Comparison of ENCODE assay signal across 25 cellular contexts in genomic region chr4:41678086-41678485, GRCh38.
A peak's percentile ranks its signal among the peaks of the same experiment; 100 is the strongest.
DNase-seq lines count a peak whose midpoint lies in the region; ATAC-seq and TF ChIP-seq lines count a peak whose summit lies in the region.
"Had no signal": no experiment of that assay in that cellular context is flagged by ENCODE, and none has a peak within 500 bp of the region (broad histone marks: within the 10 kb centered on the region; RNA-seq: fewer than 3 reads in every experiment).

No MANE protein-coding gene starts in this region.

- no peaks in the 10 kb centered on the region for H3K36me3 Mint-ChIP-seq in T-helper 17 cell (ENCODE audit: low read depth)
- H3K36me3 Mint-ChIP-seq: natural killer cell treated with Interleukin-12 subunit alpha and Interleukin-12 subunit beta and Interleukin-15 and Interleukin-18, amount 100 ng/mL, for 72 hours had no signal

- H3K4me3 ChIP-seq in choroid plexus epithelial cell (ENCODE audit: low read depth, low read length): no peak overlapping the region
- H3K4me3 ChIP-seq in Karpas-422 (ENCODE audit: low read length): no peak overlapping the region
- H3K4me3 ChIP-seq: cardiac muscle cell, mucosa of descending colon, ovary, SJSA1 had no signal

- no peak overlapping the region for H2AFZ ChIP-seq in Karpas-422 (ENCODE audit: low read length)

- TF ChIP-seq CTCF in choroid plexus epithelial cell (conservative IDR thresholded peaks at IDR 0.05; ENCODE audit: low read depth, low read length): no peak

- H3K27ac ChIP-seq in Karpas-422 (ENCODE audit: low read length): no peak overlapping the region
- H3K27ac ChIP-seq: cardiac muscle cell, ovary, SJSA1 had no signal

- DNase-seq in Daoy (ENCODE audit: low read depth): peak; percentile 53
- peak; percentile 23 for DNase-seq in LHCN-M2 (ENCODE audit: low read depth)
- peak; percentile 43 for DNase-seq in choroid plexus epithelial cell (ENCODE audit: low read depth)
- peak; percentile 89 for DNase-seq in iris pigment epithelial cell (ENCODE audit: low read depth)
- DNase-seq in Karpas-422: no peak
- DNase-seq in AG20443 (ENCODE audit: low spot score): no peak
- DNase-seq in T-helper 17 cell: no peak
- DNase-seq: activated CD4-positive, alpha-beta T cell treated with anti-CD3 and anti-CD28 coated beads, Interleukin-2, amount 50 U/mL, for 4 hours; activated CD4-positive, CD25-positive, alpha-beta regulatory T cell; activated naive CD4-positive, alpha-beta T cell treated with Interleukin-2 at 50 U/mL for 16 hours; amygdala; COR-L47; mucosa of descending colon; NCI-H1105 treated with DMSO at 0.1 percent for 48 hours; NCI-H2029; NCI-H2227 treated with DMSO at 0.1 percent for 48 hours; NCI-H69; ovary; stimulated activated CD4-positive, alpha-beta T cell treated with anti-CD3 and anti-CD28 coated beads, Interleukin-2, amount 100 ng/mL, for 24 hours had no signal

- H3K36me3 ChIP-seq in Karpas-422 (ENCODE audit: insufficient read depth, low read length): no peaks in the 10 kb centered on the region
- H3K36me3 ChIP-seq: cardiac muscle cell, ovary, SJSA1 had no signal

- no peak overlapping the region for H3K4me3 Mint-ChIP-seq in T-helper 17 cell
- H3K4me3 Mint-ChIP-seq: dendritic cell treated with granulocyte-macrophage colony-stimulating factor and Interleukin-4, amounts not matched to agents 40 ng/mL and 50 ng/mL, for 4 days; natural killer cell treated with Interleukin-12 subunit alpha and Interleukin-12 subunit beta and Interleukin-15 and Interleukin-18, amount 100 ng/mL, for 72 hours; type B pancreatic cell had no signal

- H3K27ac Mint-ChIP-seq in T-helper 17 cell: no peak overlapping the region
- H3K27ac Mint-ChIP-seq: dendritic cell treated with granulocyte-macrophage colony-stimulating factor and Interleukin-4, amounts not matched to agents 40 ng/mL and 50 ng/mL, for 4 days; natural killer cell treated with Interleukin-12 subunit alpha and Interleukin-12 subunit beta and Interleukin-15 and Interleukin-18, amount 100 ng/mL, for 72 hours; type B pancreatic cell had no signal

- no peaks in the 10 kb centered on the region for H4K20me1 ChIP-seq in Karpas-422 (ENCODE audit: insufficient read depth, low read depth, low read length)

- H3K4me1 ChIP-seq in Karpas-422 (ENCODE audit: low read length): no peaks in the 10 kb centered on the region
- H3K4me1 ChIP-seq: SJSA1 had no signal

- H3K9me3 ChIP-seq in Karpas-422 (ENCODE audit: low read length) (no peaks in the 10 kb centered on the region), T-helper 17 cell (ENCODE audit: control insufficient read depth, low read length, poor library complexity, severe bottlenecking) (no peaks in the 10 kb centered on the region)
- H3K9me3 ChIP-seq: mucosa of descending colon, ovary, SJSA1 had no signal

- no peaks in the 10 kb centered on the region for H3K27me3 ChIP-seq in Karpas-422 (ENCODE audit: low read length)
- H3K27me3 ChIP-seq: ovary, SJSA1 had no signal

- no peak overlapping the region for H3K4me2 ChIP-seq in Karpas-422 (ENCODE audit: low read depth, low read length, poor library complexity, severe bottlenecking)

- no peaks in the 10 kb centered on the region for H3K9me2 ChIP-seq in Karpas-422 (replicated peaks; ENCODE audit: insufficient read depth, low read length)

- H3K4me1 Mint-ChIP-seq in T-helper 17 cell: no peaks in the 10 kb centered on the region

- H3K27me3 Mint-ChIP-seq in T-helper 17 cell: peaks cover 30% of the 10 kb centered on the region
- H3K27me3 Mint-ChIP-seq: natural killer cell treated with Interleukin-12 subunit alpha and Interleukin-12 subunit beta and Interleukin-15 and Interleukin-18, amount 100 ng/mL, for 72 hours; type B pancreatic cell had no signal

- ATAC-seq in HG02623 (IDR thresholded peaks at IDR 0.05; ENCODE audit: unreplicated experiment) (no peak), T-helper 17 cell (no peak)
- ATAC-seq: mucosa of descending colon; natural killer cell treated with Interleukin-12 subunit alpha and Interleukin-12 subunit beta and Interleukin-15 and Interleukin-18, amount 100 ng/mL, for 72 hours had no signal

- H3K9ac ChIP-seq in Karpas-422 (ENCODE audit: low read length): no peak overlapping the region

- no peaks in the 10 kb centered on the region for H3K79me2 ChIP-seq in Karpas-422 (ENCODE audit: low read length)

Comparison
In these comparisons a context has a peak if more than half of its experiments do, and no peak if none do; other contexts are left out.
1. DNase-seq: peak in Daoy (single experiment), LHCN-M2 (single experiment), choroid plexus epithelial cell (single experiment) and iris pigment epithelial cell (single experiment); none in Karpas-422 (single experiment), AG20443 (single experiment) and T-helper 17 cell (0 of 3).